In the genomic region with DNA sequence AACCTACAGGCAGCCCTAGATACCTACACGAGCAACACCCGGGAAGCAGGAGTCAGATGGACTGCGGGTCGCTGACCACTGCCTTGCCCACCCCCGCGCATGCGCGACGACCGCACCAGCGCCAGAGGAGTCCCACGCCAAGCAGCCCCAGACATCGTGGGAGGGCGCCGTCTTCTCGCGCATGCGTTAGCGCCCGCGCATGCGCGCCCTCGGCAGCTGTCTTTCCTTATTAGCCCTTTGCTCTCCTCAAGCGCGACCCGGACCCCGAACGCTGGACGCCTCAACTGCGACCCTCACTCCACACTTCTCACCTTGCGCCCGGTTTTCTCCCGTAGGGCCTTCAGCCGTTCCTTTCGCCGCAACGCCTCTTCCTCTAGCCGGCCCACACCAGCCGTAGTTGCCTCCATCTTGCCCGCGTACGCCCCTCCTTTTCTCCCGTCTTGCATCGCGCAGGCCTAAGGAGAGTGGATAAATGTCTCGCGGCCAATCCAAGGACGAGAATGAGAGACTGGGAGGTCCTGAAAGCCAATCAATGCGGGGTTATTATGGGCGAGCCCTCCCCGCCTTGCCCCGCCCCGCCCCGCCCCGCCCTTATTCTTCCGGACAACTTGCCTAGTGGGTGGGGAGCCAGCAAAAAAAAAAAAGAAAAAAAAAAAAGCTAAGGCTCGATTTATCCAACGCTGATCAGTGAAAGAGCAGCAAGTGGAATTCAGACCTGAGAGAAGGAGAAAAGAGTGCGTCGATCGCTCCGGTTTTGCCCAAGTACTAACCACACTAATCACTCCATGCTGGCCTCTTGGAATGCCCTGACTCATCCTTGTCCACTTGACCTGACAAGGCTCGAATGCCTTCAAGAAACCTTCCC, we compare ENCODE assay signal across 8 cellular contexts. TPM values are rescaled to one million over a fixed set of nuclear protein-coding genes. Genes with fewer than 3 reads are reported as not detected.
DNase-seq lines count a peak whose midpoint lies in the region; ATAC-seq and TF ChIP-seq lines count a peak whose summit lies in the region.

A gene (minus strand): TSS at position 420 of the 865 bp plus-strand sequence. CDS start 13 bp downstream, at position 407.

- H3K36me3 ChIP-seq in IMR-90 (ENCODE audit: control insufficient read depth, insufficient read depth, low read length) (no peaks in the 10 kb centered on the region), mucosa of descending colon (ENCODE audit: low read depth) (no peaks in the 10 kb centered on the region)

- peak within 1 kb of the TSS; percentile 93 for H2AFZ ChIP-seq in IMR-90 (replicated peaks; ENCODE audit: low read length, poor library complexity)

- H2BK120ac ChIP-seq in IMR-90 (ENCODE audit: low read depth, low read length) = peak within 1 kb of the TSS; percentile 91

- in situ Hi-C loops in IMR-90 (cut with MboI; ENCODE audit: low sequenced_read_pairs) = no loop called here

- DNase-seq in D341Med (ENCODE audit: low spot score) (peak; percentile 95), IMR-90 (peak; percentile 99), OCI-M1 (lab: John Stamatoyannopoulos, UW) (peak; percentile 98), activated T-cell treated with anti-CD3 and anti-CD28 coated beads for 4 hours (peak; percentile 87), epithelial cell of prostate (ENCODE audit: low read depth, low spot score) (peak; percentile 97), mucosa of descending colon (peak; percentile 92 to 97 (median 95))
- peak; percentile 83 for DNase-seq in stimulated activated CD8-positive, alpha-beta memory T cell treated with anti-CD3 and anti-CD28 coated beads, Interleukin-4, amount 100 ng/mL, for 24 hours (ENCODE audit: low read depth)

- peak within 1 kb of the TSS; percentile 58 to 99 for H4K8ac ChIP-seq in IMR-90 (ENCODE audit: low read depth in 2 of 2, low read length in 2 of 2)

- H3K4me3 ChIP-seq in IMR-90 (ENCODE audit: insufficient read depth, low read depth, low read length) (peak within 1 kb of the TSS; percentile 74), mucosa of descending colon (peak within 1 kb of the TSS; percentile 45)

- peak within 1 kb of the TSS; percentile 97 for H3K56ac ChIP-seq in IMR-90 (ENCODE audit: extremely low read depth, insufficient read depth, low read length)

- peak within 1 kb of the TSS; percentile 96 for H3K4ac ChIP-seq in IMR-90 (ENCODE audit: low read depth, low read length)

- intact Hi-C loops in IMR-90 (cut with micrococcal nuclease) (loop anchor here (2.0 kb wide), 1 partner anchor 42 kb away; no protein-coding TSS in a partner anchor), mucosa of descending colon (cut with DNase I, micrococcal nuclease) (no loop called here)

- peak within 1 kb of the TSS; percentile 87 for H3K18ac ChIP-seq in IMR-90 (ENCODE audit: low read depth, low read length)

- H3K79me1 ChIP-seq in IMR-90 (ENCODE audit: low read depth in 1 of 2, low read length in 2 of 2) = peaks cover 6 to 51% of the 10 kb centered on the region in 2 experiments; a peak in 3 of 4 replicates

- H3K4me1 ChIP-seq in IMR-90 (ENCODE audit: control insufficient read depth, insufficient read depth, low read length) (peaks cover 11% of the 10 kb centered on the region), mucosa of descending colon (ENCODE audit: low read depth) (peaks cover 45% of the 10 kb centered on the region)

- no peak for TF ChIP-seq CTCF in IMR-90 (conservative IDR thresholded peaks at IDR 0.05; ENCODE audit: low read depth, low read length)
- TF ChIP-seq CTCF in mucosa of descending colon (IDR thresholded peaks at IDR 0.05) = no peak

- H3K14ac ChIP-seq in IMR-90 (replicated peaks; ENCODE audit: low read depth, low read length) = peak within 1 kb of the TSS; percentile 97

- H3K9me1 ChIP-seq in IMR-90 (ENCODE audit: insufficient read depth, low read length) = peaks cover 6% of the 10 kb centered on the region

- peak within 1 kb of the TSS; percentile 97 for H2AK5ac ChIP-seq in IMR-90 (ENCODE audit: low read depth, low read length)

- no peaks in the 10 kb centered on the region for H3K9me3 ChIP-seq in IMR-90 (ENCODE audit: control insufficient read depth, insufficient read depth, low read length)
- H3K9me3 ChIP-seq in mucosa of descending colon = no peaks in the 10 kb centered on the region

- H3K23ac ChIP-seq in IMR-90 (ENCODE audit: low read depth, low read length) = peak within 1 kb of the TSS; percentile 91

- H4K20me1 ChIP-seq in IMR-90 (ENCODE audit: insufficient read depth, low read length) = peaks cover 30% of the 10 kb centered on the region

- dilution Hi-C loops in IMR-90 (cut with HindIII; ENCODE audit: low sequenced_read_pairs, unreplicated experiment) = no loop called here

- ATAC-seq in GM21526 (IDR thresholded peaks at IDR 0.05; ENCODE audit: low FRiP score, unreplicated experiment) (peak; percentile 53), IMR-90 (ENCODE audit: low read depth) (peak; percentile 90), mucosa of descending colon (peak; percentile 78)

- peak within 1 kb of the TSS; percentile 90 for H2BK5ac ChIP-seq in IMR-90 (ENCODE audit: low read depth, low read length, poor library complexity, severe bottlenecking)

- peak within 1 kb of the TSS; percentile 93 for H3K9ac ChIP-seq in IMR-90 (ENCODE audit: low read depth, low read length)

- peak within 1 kb of the TSS; percentile 98 for H4K91ac ChIP-seq in IMR-90 (ENCODE audit: insufficient read depth, low read depth, low read length)

- 0% methylated on average over 15 of the region's 64 CpGs; no CpG with 5 or more reads in 1 of the 2 experiments for WGBS in IMR-90 (ENCODE audit: extremely low coverage in 2 of 2, insufficient read length in 1 of 2), 2 experiments

- H3K27ac ChIP-seq in IMR-90 (ENCODE audit: insufficient read depth, low read length) (peak within 1 kb of the TSS; percentile 95), epithelial cell of prostate (peak within 1 kb of the TSS; percentile 91)

- H3K27me3 ChIP-seq in IMR-90 (ENCODE audit: control insufficient read depth, insufficient read depth, low read length) = no peaks in the 10 kb centered on the region

- no TSS peak for BruUV-seq in IMR-90 (replicated peaks; lab: Mats Ljungman, UMichigan)

- H2BK20ac ChIP-seq in IMR-90 (ENCODE audit: low read depth, low read length) = peak within 1 kb of the TSS; percentile 95

- TF ChIP-seq RAD21 in IMR-90 (IDR thresholded peaks at IDR 0.05; ENCODE audit: low read length) = no peak

- peak within 1 kb of the TSS; percentile 83; the same call in 2 of the 3 replicates for H2BK15ac ChIP-seq in IMR-90 (ENCODE audit: low read depth, low read length)

- POLR2A ChIA-PET in IMR-90 (lab: Charles Lee; ENCODE audit: unreplicated experiment) = interaction anchor here (0.5 to 0.7 kb wide), 11 partner anchors 31 to 416 kb away, joined by 3 to 8 read pairs (median 4); a partner anchor contains a TSS

- peak within 1 kb of the TSS; percentile 93 for H2AK9ac ChIP-seq in IMR-90 (replicated peaks; ENCODE audit: low read depth, low read length, poor library complexity)

- peak; percentile 96 for TF ChIP-seq POLR2A in IMR-90 (IDR thresholded peaks at IDR 0.05; ENCODE audit: low read depth, low read length)

- peak within 1 kb of the TSS; percentile 46 for H3K4me2 ChIP-seq in IMR-90 (ENCODE audit: low read depth, low read length)

- CTCF ChIA-PET in IMR-90 (lab: Yijun Ruan, JAX) = interaction anchor here (0.5 to 0.6 kb wide), 2 partner anchors 401 to 1330 kb away, joined by 3 to 4 read pairs; no protein-coding TSS in a partner anchor

- H4K5ac ChIP-seq in IMR-90 (ENCODE audit: low read depth, low read length) = peak within 1 kb of the TSS; percentile 93

TF ChIP-seq in IMR-90, 13 proteins besides CTCF, POLR2A, EP300 and RAD21:
- TF ChIP-seq FOS (IDR thresholded peaks at IDR 0.05; ENCODE audit: low read depth, low read length) = peak; percentile 70; the same call in 1 of the 2 replicates
- no peak for TF ChIP-seq RFX5 (IDR thresholded peaks at IDR 0.05; ENCODE audit: low read depth, low read length)
- TF ChIP-seq, protein P1, sequence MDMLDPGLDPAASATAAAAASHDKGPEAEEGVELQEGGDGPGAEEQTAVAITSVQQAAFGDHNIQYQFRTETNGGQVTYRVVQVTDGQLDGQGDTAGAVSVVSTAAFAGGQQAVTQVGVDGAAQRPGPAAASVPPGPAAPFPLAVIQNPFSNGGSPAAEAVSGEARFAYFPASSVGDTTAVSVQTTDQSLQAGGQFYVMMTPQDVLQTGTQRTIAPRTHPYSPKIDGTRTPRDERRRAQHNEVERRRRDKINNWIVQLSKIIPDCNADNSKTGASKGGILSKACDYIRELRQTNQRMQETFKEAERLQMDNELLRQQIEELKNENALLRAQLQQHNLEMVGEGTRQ (IDR thresholded peaks at IDR 0.05; ENCODE audit: low read depth, low read length) = no peak
- TF ChIP-seq MXI1 (IDR thresholded peaks at IDR 0.05; ENCODE audit: borderline replicate concordance, low read depth, low read length) = peak; percentile 58; the same call in 1 of the 2 replicates
- TF ChIP-seq SMC3 (IDR thresholded peaks at IDR 0.05; ENCODE audit: low read depth, low read length) = no peak
- peak; percentile 38 for TF ChIP-seq RCOR1 (IDR thresholded peaks at IDR 0.05; ENCODE audit: insufficient replicate concordance, low read length)
- TF ChIP-seq MAZ (IDR thresholded peaks at IDR 0.05; ENCODE audit: borderline replicate concordance, low read depth, low read length) = peak; percentile 72; the same call in 1 of the 2 replicates
- TF ChIP-seq CHD1 (IDR thresholded peaks at IDR 0.05; ENCODE audit: low read depth, low read length) = no peak
- no peak for TF ChIP-seq CEBPB (IDR thresholded peaks at IDR 0.05; ENCODE audit: low read depth, low read length)
- peak; percentile 50; the same call in 1 of the 2 replicates for TF ChIP-seq MAFK (IDR thresholded peaks at IDR 0.05; ENCODE audit: low read depth, low read length)
- TF ChIP-seq BHLHE40 (IDR thresholded peaks at IDR 0.05; ENCODE audit: low read depth, low read length) = peak; percentile 64
- TF ChIP-seq NFE2L2 (IDR thresholded peaks at IDR 0.05; ENCODE audit: low read depth, low read length) = peak; percentile 61; the same call in 1 of the 2 replicates
- TF ChIP-seq, protein P2, sequence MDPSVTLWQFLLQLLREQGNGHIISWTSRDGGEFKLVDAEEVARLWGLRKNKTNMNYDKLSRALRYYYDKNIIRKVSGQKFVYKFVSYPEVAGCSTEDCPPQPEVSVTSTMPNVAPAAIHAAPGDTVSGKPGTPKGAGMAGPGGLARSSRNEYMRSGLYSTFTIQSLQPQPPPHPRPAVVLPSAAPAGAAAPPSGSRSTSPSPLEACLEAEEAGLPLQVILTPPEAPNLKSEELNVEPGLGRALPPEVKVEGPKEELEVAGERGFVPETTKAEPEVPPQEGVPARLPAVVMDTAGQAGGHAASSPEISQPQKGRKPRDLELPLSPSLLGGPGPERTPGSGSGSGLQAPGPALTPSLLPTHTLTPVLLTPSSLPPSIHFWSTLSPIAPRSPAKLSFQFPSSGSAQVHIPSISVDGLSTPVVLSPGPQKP (IDR thresholded peaks at IDR 0.05; ENCODE audit: borderline replicate concordance, low read depth, low read length) = no peak
TF ChIP-seq in IMR-90: peak in this region for 7.

RNA-seq across cellular contexts. Expression of the gene that starts here (rescaled TPM):
- total RNA-seq in IMR-90 (2012; rRNA removed) (15.2 and 21.7 TPM in 2 replicates), mucosa of descending colon (10 to 100 TPM; 40.7 to 59.2 (median 45.0) TPM)
- polyA plus RNA-seq in IMR-90 (2012; rRNA removed) = 35.1 and 41.7 TPM in 2 replicates
- polyA plus RNA-seq in IMR-90 (2012; cell fraction: cytosol; rRNA removed) = 43.9 and 71.8 TPM in 2 replicates
- polyA plus RNA-seq in IMR-90 (2012; cell fraction: nucleus; rRNA removed; ENCODE audit: low replicate concordance) = 52.4 and 55.2 TPM in 2 replicates

Comparison
In these comparisons a context has a peak if more than half of its experiments do, and no peak if none do; other contexts are left out.
1. Peak in every context shown above with its lines: DNase-seq, ATAC-seq, H3K4me3 ChIP-seq and H3K27ac ChIP-seq.